In genomic region chrX:75155454-75155829, GRCh38 we compare ENCODE assay signal across 8 cellular contexts. TPM values are rescaled to one million over a fixed set of nuclear protein-coding genes. Genes with fewer than 3 reads are reported as not detected.
DNase-seq lines count a peak whose midpoint lies in the region; ATAC-seq and TF ChIP-seq lines count a peak whose summit lies in the region.

No MANE protein-coding gene starts in this region.

- peaks cover 19% of the 10 kb centered on the region for H3K4me1 Mint-ChIP-seq in Calu3 (ENCODE audit: low read depth, unreplicated experiment)
- peaks cover 57% of the 10 kb centered on the region for H3K4me1 Mint-ChIP-seq in activated naive CD8-positive, alpha-beta T cell (ENCODE audit: low read depth)
- peaks cover 34% of the 10 kb centered on the region for H3K4me1 Mint-ChIP-seq in stimulated activated memory B cell treated with anti-CD40 and anti-IgM and Interleukin-4, amounts not matched to agents 10 μg/mL and 1 μg/mL and 100 μg/mL, for 72 hours

- no peaks in the 10 kb centered on the region for H3K27me3 ChIP-seq in HL-60 (ENCODE audit: insufficient read depth, poor library complexity, severe bottlenecking)

- peak overlapping the region; percentile 87 for H3K27ac ChIP-seq in HL-60 (replicated peaks)

- TF ChIP-seq CTCF in Calu3 (IDR thresholded peaks at IDR 0.05; ENCODE audit: unreplicated experiment) (no peak), GM20000 (IDR thresholded peaks at IDR 0.05; ENCODE audit: extremely low read depth, missing control alignments) (no peak), HL-60 (IDR thresholded peaks at IDR 0.05; ENCODE audit: insufficient read depth, low read length) (no peak)

- ATAC-seq in stimulated activated memory B cell treated with anti-CD40 and anti-IgM and Interleukin-4, amounts not matched to agents 10 μg/mL and 1 μg/mL and 100 μg/mL, for 72 hours, result peak; percentile 27

- peaks cover 15% of the 10 kb centered on the region for H3K36me3 Mint-ChIP-seq in Calu3 (ENCODE audit: insufficient read depth, unreplicated experiment)
- no peaks in the 10 kb centered on the region for H3K36me3 Mint-ChIP-seq in activated naive CD8-positive, alpha-beta T cell
- no peaks in the 10 kb centered on the region for H3K36me3 Mint-ChIP-seq in stimulated activated memory B cell treated with anti-CD40 and anti-IgM and Interleukin-4, amounts not matched to agents 10 μg/mL and 1 μg/mL and 100 μg/mL, for 72 hours

- peak overlapping the region; percentile 95 for H3K4me3 Mint-ChIP-seq in Calu3 (ENCODE audit: low read depth, unreplicated experiment)
- peak overlapping the region; percentile 99 for H3K4me3 Mint-ChIP-seq in activated naive CD8-positive, alpha-beta T cell
- peak overlapping the region; percentile 95 for H3K4me3 Mint-ChIP-seq in stimulated activated memory B cell treated with anti-CD40 and anti-IgM and Interleukin-4, amounts not matched to agents 10 μg/mL and 1 μg/mL and 100 μg/mL, for 72 hours

- H3K4me3 ChIP-seq in HL-60 (replicated peaks; ENCODE audit: insufficient read depth, low read length) (peak overlapping the region; percentile 60), iPS-11a (ENCODE audit: low read depth, low read length) (peak overlapping the region; percentile 74)

- intact Hi-C loops in Calu3 (cut with micrococcal nuclease; ENCODE audit: unreplicated experiment), result loop anchor here (5.0 to 10.0 kb wide), 2 partner anchors 119 to 1017 kb away; partner anchors contain the start of genes PBDC1 and UPRT

- CTCF ChIA-PET in Calu3 (lab: Charles Lee), result no interaction called here

- BruUV-seq in Calu3 (replicated peaks; lab: Mats Ljungman, UMichigan), result TSS peak; percentile 65

- DNase-seq in Calu3 (no peak), GM20000 (ENCODE audit: low spot score) (peak; percentile 2), HL-60 (ENCODE audit: low read depth in 1 of 2, low spot score in 1 of 2) (peak in 1 of 2 experiments; percentile 7), putamen (ENCODE audit: low spot score) (no peak), GF-D8 (lab: John Stamatoyannopoulos, UW) (no peak)

- H3K9me3 Mint-ChIP-seq in Calu3 (ENCODE audit: low read depth, unreplicated experiment), result no peaks in the 10 kb centered on the region
- H3K9me3 Mint-ChIP-seq in activated naive CD8-positive, alpha-beta T cell (ENCODE audit: low read depth), result no peaks in the 10 kb centered on the region
- no peaks in the 10 kb centered on the region for H3K9me3 Mint-ChIP-seq in stimulated activated memory B cell treated with anti-CD40 and anti-IgM and Interleukin-4, amounts not matched to agents 10 μg/mL and 1 μg/mL and 100 μg/mL, for 72 hours

- H3K27me3 Mint-ChIP-seq in Calu3 (ENCODE audit: unreplicated experiment), result no peaks in the 10 kb centered on the region
- H3K27me3 Mint-ChIP-seq in activated naive CD8-positive, alpha-beta T cell, result no peaks in the 10 kb centered on the region
- H3K27me3 Mint-ChIP-seq in stimulated activated memory B cell treated with anti-CD40 and anti-IgM and Interleukin-4, amounts not matched to agents 10 μg/mL and 1 μg/mL and 100 μg/mL, for 72 hours, result no peaks in the 10 kb centered on the region

- peak overlapping the region; percentile 97 for H3K27ac Mint-ChIP-seq in Calu3 (ENCODE audit: unreplicated experiment)
- H3K27ac Mint-ChIP-seq in activated naive CD8-positive, alpha-beta T cell, result peak overlapping the region; percentile 98
- peak overlapping the region; percentile 98 for H3K27ac Mint-ChIP-seq in stimulated activated memory B cell treated with anti-CD40 and anti-IgM and Interleukin-4, amounts not matched to agents 10 μg/mL and 1 μg/mL and 100 μg/mL, for 72 hours

RNA-seq across cellular contexts. Expression of gene ABCB7, which starts 0.6 kb away (rescaled TPM):
- total RNA-seq in Calu3 (2022), result 16.8 and 19.1 TPM in 2 replicates
